In the genomic region with DNA sequence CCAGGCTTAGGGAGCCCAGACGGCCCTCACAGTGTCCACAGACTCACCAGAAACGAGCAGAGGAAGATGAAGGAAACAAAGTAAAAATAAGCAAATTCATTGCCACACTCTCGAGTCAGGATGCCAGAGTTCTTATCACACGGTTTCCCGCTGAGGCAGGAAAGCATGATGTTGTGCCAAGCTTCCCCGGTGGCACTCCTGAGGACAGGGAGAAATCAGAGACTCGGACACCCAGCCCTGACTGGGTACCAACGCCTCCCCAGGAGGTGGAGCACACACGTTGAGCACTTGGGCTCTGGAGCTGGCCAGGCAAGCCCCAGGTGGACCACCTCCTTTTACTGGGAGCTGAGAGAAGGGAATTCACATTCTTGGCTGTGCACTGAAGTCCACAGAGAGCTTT, we compare ENCODE assay signal across 20 cellular contexts.
"Had no signal": no experiment of that assay in that cellular context is flagged by ENCODE, and none has a peak within 500 bp of the region (broad histone marks: within the 10 kb centered on the region; RNA-seq: fewer than 3 reads in every experiment).

No MANE protein-coding gene starts in this region.

- H3K27ac Mint-ChIP-seq: progenitor cell of endocrine pancreas had no signal

- H3K9me3 ChIP-seq: gastrocnemius medialis, mucosa of descending colon, ovary, upper lobe of right lung, vagina had no signal

- ATAC-seq: esophagus mucosa; gastrocnemius medialis; heart right ventricle; mucosa of descending colon; naive thymus-derived CD8-positive, alpha-beta T cell; right cardiac atrium; stimulated activated naive CD8-positive, alpha-beta T cell treated with anti-CD3 and anti-CD28 coated beads, Interleukin-15, Interleukin-2, amounts not matched to agents 100 U/mL and 50 U/mL, for 24 hours; upper lobe of right lung had no signal

- FAIRE-seq: islet of Langerhans, small intestine had no signal

- DNase-seq: cortex of kidney; dorsolateral prefrontal cortex; effector CD8-positive, alpha-beta T cell; gastrocnemius medialis; heart right ventricle; hypothalamus; kidney glomerular epithelial cell; mucosa of descending colon; naive thymus-derived CD8-positive, alpha-beta T cell; ovary; right cardiac atrium; small intestine; stimulated activated CD4-positive, alpha-beta T cell treated with anti-CD3 and anti-CD28 coated beads, Interleukin-12 subunit alpha, Interleukin-12 subunit beta, amount 100 ng/mL, for 4 hours; stimulated activated naive CD8-positive, alpha-beta T cell treated with anti-CD3 and anti-CD28 coated beads, Interleukin-15, Interleukin-2, amounts not matched to agents 100 U/mL and 50 U/mL, for 24 hours; upper lobe of right lung had no signal

- H3K36me3 ChIP-seq: gastrocnemius medialis, heart right ventricle, ovary, tibial nerve, upper lobe of right lung, vagina had no signal

- H3K4me1 ChIP-seq: gastrocnemius medialis, heart right ventricle, tibial nerve, vagina had no signal

- H3K4me3 Mint-ChIP-seq: naive thymus-derived CD8-positive, alpha-beta T cell had no signal

- H3K27ac ChIP-seq: dorsolateral prefrontal cortex, gastrocnemius medialis, heart right ventricle, ovary, tibial nerve, upper lobe of right lung, vagina had no signal

- H3K4me3 ChIP-seq: dorsolateral prefrontal cortex, gastrocnemius medialis, heart right ventricle, mucosa of descending colon, ovary, tibial nerve, upper lobe of right lung, vagina had no signal

- H3K27me3 ChIP-seq: dorsolateral prefrontal cortex, ovary, upper lobe of right lung, vagina had no signal
